ENCODE assay signal across 9 cellular contexts in the genomic region with DNA sequence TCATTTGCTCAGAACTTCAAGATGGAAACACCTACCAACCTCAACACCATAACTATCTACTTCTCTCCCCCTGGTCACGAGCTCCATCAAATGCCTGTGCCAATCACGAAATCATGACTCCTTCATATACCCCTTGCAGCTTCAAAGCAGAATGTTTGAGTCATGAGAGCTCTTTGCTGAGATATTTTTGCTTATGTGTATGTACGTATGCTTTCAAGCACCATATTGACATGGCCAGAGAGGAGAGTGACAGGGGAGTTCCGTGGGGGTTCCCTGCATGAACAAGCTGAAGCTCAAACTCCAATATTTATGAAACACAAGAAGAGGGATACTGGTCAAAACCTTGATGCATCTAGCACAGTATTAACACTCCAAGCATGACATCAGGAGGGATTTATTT.
A peak's percentile ranks its signal among the peaks of the same experiment; 100 is the strongest.
DNase-seq lines count a peak whose midpoint lies in the region; ATAC-seq and TF ChIP-seq lines count a peak whose summit lies in the region.
"Had no signal": no experiment of that assay in that cellular context is flagged by ENCODE, and none has a peak within 500 bp of the region (broad histone marks: within the 10 kb centered on the region; RNA-seq: fewer than 3 reads in every experiment).

No MANE protein-coding gene starts in this region.

- intact Hi-C loops in sigmoid colon (cut with DNase I): no loop called here

- H3F3A ChIP-seq in SU-DHL-6 (ENCODE audit: insufficient read depth): peaks cover 61% of the 10 kb centered on the region

- H3K4me2 ChIP-seq in SU-DHL-6 (ENCODE audit: low read depth, low read length, poor library complexity, severe bottlenecking): peak overlapping the region; percentile 88

- H3K9me3 ChIP-seq in SU-DHL-6 (ENCODE audit: insufficient read depth, low read length) (peaks cover 6% of the 10 kb centered on the region; the same call in 1 of the 2 replicates), sigmoid colon (no peaks in the 10 kb centered on the region)

- WGBS in sigmoid colon, 2 donors: 54 to 82% methylated on average over 4 of the region's 4 CpGs

- no peak overlapping the region for H2AFZ ChIP-seq in SU-DHL-6 (ENCODE audit: low read depth, low read length, severe bottlenecking)

- peaks cover 5% of the 10 kb centered on the region for H3K36me3 ChIP-seq in SU-DHL-6 (ENCODE audit: low read length)
- no peaks in the 10 kb centered on the region for H3K36me3 ChIP-seq in sigmoid colon

- H3K4me3 ChIP-seq in SU-DHL-6 (ENCODE audit: insufficient read depth, low read length, poor library complexity, severe bottlenecking) (peak overlapping the region; percentile 27), sigmoid colon (no peak overlapping the region)

- H4K20me1 ChIP-seq in SU-DHL-6 (ENCODE audit: low read depth, low read length): no peaks in the 10 kb centered on the region

- TF ChIP-seq EP300 in sigmoid colon (IDR thresholded peaks at IDR 0.05): no peak

- peak; percentile 41 for DNase-seq in activated CD8-positive, alpha-beta memory T cell treated with anti-CD3 and anti-CD28 coated beads, Interleukin-2, amount 50 U/mL, for 4 hours
- no peak for DNase-seq in activated CD8-positive, alpha-beta memory T cell treated with anti-CD3 and anti-CD28 coated beads for 24 hours
- DNase-seq in stimulated activated CD4-positive, alpha-beta T cell treated with anti-CD3 and anti-CD28 coated beads, TNF-alpha, amount 100 ng/mL, for 48 hours (ENCODE audit: low read depth in 3 of 3): peak in 2 of 3 donors; percentile 4 to 19
- DNase-seq in HEK293T (ENCODE audit: extremely low spot score): no peak
- DNase-seq in iPS-NIHi7 (ENCODE audit: extremely low spot score): no peak
- DNase-seq in sigmoid colon: no peak

- CTCF ChIA-PET in HEK293T (lab: Yijun Ruan, JAX): interaction anchor here (0.7 kb wide), 1 partner anchor 8 kb away, joined by 3 read pairs; no protein-coding TSS in a partner anchor

- H3K27me3 ChIP-seq in SU-DHL-6 (ENCODE audit: low read length) (no peaks in the 10 kb centered on the region), sigmoid colon (no peaks in the 10 kb centered on the region)

- TF ChIP-seq POLR2A in sigmoid colon (IDR thresholded peaks at IDR 0.05): no peak

- H3K79me2 ChIP-seq in SU-DHL-6 (ENCODE audit: insufficient read depth, low read length): no peaks in the 10 kb centered on the region

- peak; percentile 17 for ATAC-seq in HG02938 (IDR thresholded peaks at IDR 0.05; ENCODE audit: unreplicated experiment)

- peak overlapping the region; percentile 99 for H3K27ac ChIP-seq in SU-DHL-6 (ENCODE audit: low read depth, low read length)
- no peak overlapping the region for H3K27ac ChIP-seq in sigmoid colon
- H3K27ac ChIP-seq: HL-60 had no signal

- peak overlapping the region; percentile 62 for H3K9ac ChIP-seq in SU-DHL-6 (ENCODE audit: low read length)

- no peak for TF ChIP-seq CTCF in SU-DHL-6 (IDR thresholded peaks at IDR 0.05; ENCODE audit: insufficient read depth, low read length, poor library complexity, severe bottlenecking)
- no peak for TF ChIP-seq CTCF in sigmoid colon (IDR thresholded peaks at IDR 0.05)

- H3K9me2 ChIP-seq in SU-DHL-6 (replicated peaks; ENCODE audit: insufficient read depth, low read length): no peaks in the 10 kb centered on the region

- POLR2A ChIA-PET in HEK293T (lab: Yijun Ruan, JAX): no interaction called here

- H3K4me1 ChIP-seq in sigmoid colon: peaks cover 0 to 3% (median 0%) of the 10 kb centered on the region in 4 donors

TF ChIP-seq in HEK293T, 16 proteins besides CTCF, POLR2A, EP300 and RAD21:
- TF ChIP-seq CTBP1 (IDR thresholded peaks at IDR 0.05; ENCODE audit: borderline replicate concordance) (no peak), SUZ12 (IDR thresholded peaks at IDR 0.05) (no peak), NFRKB (IDR thresholded peaks at IDR 0.05) (no peak), FOXK2 (IDR thresholded peaks at IDR 0.05) (no peak)

Comparison
In these comparisons a context has a peak if more than half of its experiments do, and no peak if none do; other contexts are left out.
1. DNase-seq: peak in activated CD8-positive, alpha-beta memory T cell treated with anti-CD3 and anti-CD28 coated beads, Interleukin-2, amount 50 U/mL, for 4 hours (single experiment) and stimulated activated CD4-positive, alpha-beta T cell treated with anti-CD3 and anti-CD28 coated beads, TNF-alpha, amount 100 ng/mL, for 48 hours (2 of 3); none in activated CD8-positive, alpha-beta memory T cell treated with anti-CD3 and anti-CD28 coated beads for 24 hours (single experiment), HEK293T (single experiment), iPS-NIHi7 (single experiment) and sigmoid colon (single experiment).